Comparison of ENCODE assay signal across 8 cellular contexts in genomic region chr5:140302786-140303639, GRCh38. TPM values are rescaled to one million over a fixed set of nuclear protein-coding genes. Genes with fewer than 3 reads are reported as not detected.
DNase-seq lines count a peak whose midpoint lies in the region; ATAC-seq and TF ChIP-seq lines count a peak whose summit lies in the region.

PFDN1 (minus strand) TSS chr5:140303101; CDS start chr5:140303073, 28 bp downstream.

- peak; percentile 90 for DNase-seq in AG04450 (ENCODE audit: low read depth, low spot score)
- peak; percentile 95 for DNase-seq in NCI-H345 treated with DMSO at 0.1 percent for 48 hours (lab: John Stamatoyannopoulos, UW; ENCODE audit: unreplicated experiment)
- DNase-seq in activated CD4-positive, CD25-positive, alpha-beta regulatory T cell (lab: John Stamatoyannopoulos, UW) = peak; percentile 78 to 81 (median 78)
- DNase-seq in central memory CD4-positive, alpha-beta T cell = peak; percentile 92
- DNase-seq in iris pigment epithelial cell (ENCODE audit: low read depth) = peak; percentile 94
- peak; percentile 80 to 87 for DNase-seq in stimulated activated CD4-positive, alpha-beta T cell treated with anti-CD3 and anti-CD28 coated beads, Interleukin-12 subunit alpha, Interleukin-12 subunit beta, amount 100 ng/mL, for 24 hours (ENCODE audit: low read depth in 2 of 2)

- H3K27me3 ChIP-seq in AG04450 (ENCODE audit: control insufficient read depth, insufficient read depth, low read length) = no peaks in the 10 kb centered on the region

- POLR2A ChIA-PET in AG04450 (lab: Yijun Ruan, JAX) = interaction anchor here (0.5 to 1.6 kb wide), 7 partner anchors 9 to 618 kb away, joined by 3 to 12 read pairs (median 4); partner anchors contain the start of gene HBEGF

- no peaks in the 10 kb centered on the region for H3K9me3 ChIP-seq in AG04450 (ENCODE audit: control insufficient read depth, insufficient read depth, low read length)

- TF ChIP-seq CTCF in AG04450 (IDR thresholded peaks at IDR 0.05; ENCODE audit: low read depth, low read length) = no peak

- CTCF ChIA-PET in AG04450 (lab: Charles Lee) = interaction anchor here (1.2 to 1.6 kb wide), 4 partner anchors 9 to 59 kb away, joined by 4 to 8 read pairs (median 6); partner anchors contain the start of gene HBEGF

- peak within 1 kb of the TSS; percentile 98 for H3K4me3 ChIP-seq in AG04450 (ENCODE audit: low read depth, low read length)

- H3K27ac ChIP-seq in AG04450 (ENCODE audit: low read depth, low read length) = peak within 1 kb of the TSS; percentile 57

- peak; percentile 94 for ATAC-seq in GM18909 (IDR thresholded peaks at IDR 0.05; ENCODE audit: poor library complexity, unreplicated experiment)
- ATAC-seq in HG03196 (IDR thresholded peaks at IDR 0.05; ENCODE audit: unreplicated experiment) = peak; percentile 96

RNA-seq across cellular contexts. Expression of gene PFDN1, which starts in this region (rescaled TPM):
- polyA plus RNA-seq in AG04450 (2011; rRNA removed) = 112 TPM in 2 replicates
- polyA minus RNA-seq in AG04450 (2011; rRNA and poly(A)+ RNA removed) = 63.8 and 90.4 TPM in 2 replicates

Comparison
In these comparisons a context has a peak if more than half of its experiments do, and no peak if none do; other contexts are left out.
1. Peak in every context shown above with its lines: DNase-seq, ATAC-seq, H3K4me3 ChIP-seq and H3K27ac ChIP-seq.